In genomic region chr7:11650504-11650903, GRCh38 we compare ENCODE assay signal across 23 cellular contexts.
A peak's percentile ranks its signal among the peaks of the same experiment; 100 is the strongest.
DNase-seq lines count a peak whose midpoint lies in the region; ATAC-seq, FAIRE-seq and TF ChIP-seq lines count a peak whose summit lies in the region.
"Had no signal": no experiment of that assay in that cellular context is flagged by ENCODE, and none has a peak within 500 bp of the region (broad histone marks: within the 10 kb centered on the region; RNA-seq: fewer than 3 reads in every experiment).

No MANE protein-coding gene starts in this region.

- H3K36me3 Mint-ChIP-seq in activated CD4-positive, alpha-beta memory T cell treated with anti-CD3 and anti-CD28 coated beads, Interleukin-2, amount 10 ng/mL, durations not matched to agents 7 days and 5 days (ENCODE audit: low read depth), result no peaks in the 10 kb centered on the region
- H3K36me3 Mint-ChIP-seq in activated naive CD8-positive, alpha-beta T cell treated with anti-CD3 and anti-CD28 coated beads for 36 hours, result no peaks in the 10 kb centered on the region
- H3K36me3 Mint-ChIP-seq in chondrocyte (ENCODE audit: low read depth), result no peaks in the 10 kb centered on the region
- H3K36me3 Mint-ChIP-seq: CD8-positive, alpha-beta memory T cell had no signal

- no peak for TF ChIP-seq EP300 in A549 (IDR thresholded peaks at IDR 0.05)

- no peaks in the 10 kb centered on the region for H3K79me2 ChIP-seq in Loucy (ENCODE audit: insufficient read depth, low read length)

- peak in 1 of 2 experiments; percentile 20; a peak in 1 of 6 replicates for ATAC-seq in A549
- ATAC-seq in GM18867 (IDR thresholded peaks at IDR 0.05; ENCODE audit: unreplicated experiment), result peak; percentile 83
- ATAC-seq in HG02852 (IDR thresholded peaks at IDR 0.05; ENCODE audit: unreplicated experiment), result peak; percentile 52
- ATAC-seq: K562, T-helper 17 cell had no signal

- H3K4me3 ChIP-seq in A549 (no peak overlapping the region), Loucy (ENCODE audit: low read length, poor library complexity, severe bottlenecking) (no peak overlapping the region)
- H3K4me3 ChIP-seq: K562, PC-9, SK-N-MC had no signal

- peaks cover 20% of the 10 kb centered on the region for H3K4me1 ChIP-seq in A549
- H3K4me1 ChIP-seq in Loucy (ENCODE audit: insufficient read depth, low read length, poor library complexity, severe bottlenecking), result no peaks in the 10 kb centered on the region

- no peak for TF ChIP-seq CTCF in A549 (IDR thresholded peaks at IDR 0.05)
- TF ChIP-seq CTCF in Loucy (conservative IDR thresholded peaks at IDR 0.05; ENCODE audit: low read length), result no peak
- no peak for TF ChIP-seq CTCF in chondrocyte (IDR thresholded peaks at IDR 0.05)

- no peaks in the 10 kb centered on the region for H3K27me3 ChIP-seq in Loucy (ENCODE audit: insufficient read depth, low read length, poor library complexity, severe bottlenecking)

- H3K4me2 ChIP-seq in A549 (peak overlapping the region; percentile 23; the same call in 2 of the 3 replicates), Loucy (ENCODE audit: low read depth, low read length, poor library complexity, severe bottlenecking) (no peak overlapping the region)
- H3K4me2 ChIP-seq: PC-9 had no signal

- H4K20me1 ChIP-seq in Loucy (ENCODE audit: insufficient read depth, low read length, poor library complexity, severe bottlenecking), result no peaks in the 10 kb centered on the region

- 67% methylated on average over 3 of the region's 3 CpGs for WGBS in A549 (ENCODE audit: missing lambda C conversion rate)

- CTCF ChIA-PET in A549 (lab: Yijun Ruan, JAX), result no interaction called here
- CTCF ChIA-PET in activated CD4-positive, alpha-beta memory T cell treated with anti-CD3 and anti-CD28 coated beads, Interleukin-2, amount 10 ng/mL, durations not matched to agents 7 days and 5 days (lab: Charles Lee), result no interaction called here

- H3K27ac ChIP-seq in A549, result peak overlapping the region in 1 of 2 experiments; percentile 9; a peak in 2 of 6 replicates
- H3K27ac ChIP-seq: C4-2B, PC-9, SK-N-MC had no signal

- H3K9me2 ChIP-seq in Loucy (replicated peaks; ENCODE audit: low read depth, low read length), result no peaks in the 10 kb centered on the region

- 0 out of 2 replicates have a peak overlapping the region, but pooled peaks have one; percentile 14 for H2AFZ ChIP-seq in Loucy (ENCODE audit: low read length)
- H2AFZ ChIP-seq: PC-9 had no signal

- POLR2A ChIA-PET in A549 (lab: Yijun Ruan, JAX), result no interaction called here
- POLR2A ChIA-PET in activated CD4-positive, alpha-beta memory T cell treated with anti-CD3 and anti-CD28 coated beads, Interleukin-2, amount 10 ng/mL, durations not matched to agents 7 days and 5 days (lab: Charles Lee), result no interaction called here

- H3F3A ChIP-seq in Loucy (ENCODE audit: low read depth), result no peaks in the 10 kb centered on the region

- no peak for TF ChIP-seq POLR2A in A549 (IDR thresholded peaks at IDR 0.05; ENCODE audit: low read length)

- H3K9me3 ChIP-seq in A549 (no peaks in the 10 kb centered on the region), Loucy (ENCODE audit: insufficient read depth, low read depth, low read length) (no peaks in the 10 kb centered on the region)

- H3K27ac Mint-ChIP-seq in activated CD4-positive, alpha-beta memory T cell treated with anti-CD3 and anti-CD28 coated beads, Interleukin-2, amount 10 ng/mL, durations not matched to agents 7 days and 5 days, result no peak overlapping the region
- no peak overlapping the region for H3K27ac Mint-ChIP-seq in activated naive CD8-positive, alpha-beta T cell treated with anti-CD3 and anti-CD28 coated beads for 36 hours
- H3K27ac Mint-ChIP-seq in chondrocyte (ENCODE audit: unreplicated experiment), result no peak overlapping the region
- H3K27ac Mint-ChIP-seq: CD8-positive, alpha-beta memory T cell; T-helper 17 cell had no signal

- no peak for DNase-seq in A549 (ENCODE audit: low read depth in 1 of 2, low spot score in 1 of 2)
- no peak for DNase-seq in Kasumi-1 (lab: John Stamatoyannopoulos, UW)
- no peak for DNase-seq in activated CD4-positive, alpha-beta memory T cell treated with anti-CD3 and anti-CD28 coated beads, Interleukin-2, amount 10 ng/mL, durations not matched to agents 7 days and 5 days
- DNase-seq in activated naive CD8-positive, alpha-beta T cell treated with anti-CD3 and anti-CD28 coated beads for 36 hours, result no peak
- DNase-seq in chondrocyte (ENCODE audit: low spot score), result no peak
- DNase-seq: Calu3; CD8-positive, alpha-beta memory T cell; DMS153; GOT3; NCI-H1105 treated with DMSO at 0.1 percent for 48 hours; NCI-H2081 treated with DMSO at 0.1 percent for 48 hours; NCI-H510A; PC-9; RPMI8226; SHP77; SW 1271; T-helper 17 cell had no signal

- H3K4me1 Mint-ChIP-seq in activated CD4-positive, alpha-beta memory T cell treated with anti-CD3 and anti-CD28 coated beads, Interleukin-2, amount 10 ng/mL, durations not matched to agents 7 days and 5 days, result no peaks in the 10 kb centered on the region
- no peaks in the 10 kb centered on the region for H3K4me1 Mint-ChIP-seq in activated naive CD8-positive, alpha-beta T cell treated with anti-CD3 and anti-CD28 coated beads for 36 hours
- H3K4me1 Mint-ChIP-seq in chondrocyte (ENCODE audit: low read depth), result peaks cover 3% of the 10 kb centered on the region
- H3K4me1 Mint-ChIP-seq: CD8-positive, alpha-beta memory T cell; T-helper 17 cell had no signal

- FAIRE-seq in A549 (lab: Jason Lieb, UNC), result no peak
- FAIRE-seq: K562 had no signal

- no peak overlapping the region for H3K9ac ChIP-seq in Loucy (ENCODE audit: low read depth, low read length, poor library complexity, severe bottlenecking)

- H3K4me3 Mint-ChIP-seq in activated CD4-positive, alpha-beta memory T cell treated with anti-CD3 and anti-CD28 coated beads, Interleukin-2, amount 10 ng/mL, durations not matched to agents 7 days and 5 days, result no peak overlapping the region
- H3K4me3 Mint-ChIP-seq in activated naive CD8-positive, alpha-beta T cell treated with anti-CD3 and anti-CD28 coated beads for 36 hours, result no peak overlapping the region
- H3K4me3 Mint-ChIP-seq in chondrocyte (ENCODE audit: unreplicated experiment), result no peak overlapping the region
- H3K4me3 Mint-ChIP-seq: CD8-positive, alpha-beta memory T cell; T-helper 17 cell had no signal

- no peaks in the 10 kb centered on the region for H3K36me3 ChIP-seq in Loucy (ENCODE audit: insufficient read depth, low read length)

- TF ChIP-seq RAD21 in A549 (conservative IDR thresholded peaks at IDR 0.05 in 1 of 2, IDR thresholded peaks at IDR 0.05 in 1 of 2), result no peak

- H3K27me3 Mint-ChIP-seq in activated CD4-positive, alpha-beta memory T cell treated with anti-CD3 and anti-CD28 coated beads, Interleukin-2, amount 10 ng/mL, durations not matched to agents 7 days and 5 days, result no peaks in the 10 kb centered on the region
- H3K27me3 Mint-ChIP-seq in activated naive CD8-positive, alpha-beta T cell treated with anti-CD3 and anti-CD28 coated beads for 36 hours, result no peaks in the 10 kb centered on the region
- H3K27me3 Mint-ChIP-seq in chondrocyte (ENCODE audit: low read depth), result no peaks in the 10 kb centered on the region
- H3K27me3 Mint-ChIP-seq: CD8-positive, alpha-beta memory T cell; T-helper 17 cell had no signal

- no peaks in the 10 kb centered on the region for H3K9me3 Mint-ChIP-seq in activated CD4-positive, alpha-beta memory T cell treated with anti-CD3 and anti-CD28 coated beads, Interleukin-2, amount 10 ng/mL, durations not matched to agents 7 days and 5 days
- peaks cover 3% of the 10 kb centered on the region for H3K9me3 Mint-ChIP-seq in activated naive CD8-positive, alpha-beta T cell treated with anti-CD3 and anti-CD28 coated beads for 36 hours
- no peaks in the 10 kb centered on the region for H3K9me3 Mint-ChIP-seq in chondrocyte (ENCODE audit: low read depth)

TF ChIP-seq in A549, 52 proteins besides CTCF, POLR2A, EP300 and RAD21 (continues in another document):
- TF ChIP-seq JUNB (IDR thresholded peaks at IDR 0.05) (no peak), HOXB5 (CRISPR knock-in tag; IDR thresholded peaks at IDR 0.05) (no peak), ZSCAN20 (CRISPR knock-in tag; IDR thresholded peaks at IDR 0.05) (no peak), EHMT2 (IDR thresholded peaks at IDR 0.05; ENCODE audit: low read depth) (no peak), HES2 (IDR thresholded peaks at IDR 0.05) (no peak), RFX5 (IDR thresholded peaks at IDR 0.05) (no peak), BCL3 (IDR thresholded peaks at IDR 0.05) (no peak), CHD4 (IDR thresholded peaks at IDR 0.05; ENCODE audit: borderline replicate concordance) (no peak)
